8 cellular contexts compared by ENCODE assay signal in genomic region chr3:122572940-122573412, GRCh38. TPM values are rescaled to one million over a fixed set of nuclear protein-coding genes. Genes with fewer than 3 reads are reported as not detected.
DNase-seq lines count a peak whose midpoint lies in the region; ATAC-seq and TF ChIP-seq lines count a peak whose summit lies in the region.

No MANE protein-coding gene starts in this region.

- no peaks in the 10 kb centered on the region for H3K27me3 ChIP-seq in adrenal gland

- H3K4me1 ChIP-seq in adrenal gland (replicated peaks in 1 of 2) (peaks cover 3 to 17% of the 10 kb centered on the region in 2 donors), mesodermal cell (ENCODE audit: control insufficient read depth, insufficient read depth, low read length, poor library complexity, severe bottlenecking) (peaks cover 8% of the 10 kb centered on the region)

- no peak overlapping the region for H3K4me3 ChIP-seq in adrenal gland
- no peak overlapping the region for H3K4me3 ChIP-seq in mesodermal cell (ENCODE audit: extremely low read depth, insufficient read depth, low read length, poor library complexity, severe bottlenecking)

- DNase-seq in NCI-H2196 treated with DMSO at 0.1 percent for 48 hours (lab: John Stamatoyannopoulos, UW; ENCODE audit: unreplicated experiment) = peak; percentile 67
- peak in 6 of 7 donors; percentile 28 to 77 (median 64) for DNase-seq in adrenal gland
- DNase-seq in GOT3 (lab: John Stamatoyannopoulos, UW) = no peak
- DNase-seq in NCI-H1092 treated with DMSO at 0.1 percent for 48 hours (lab: John Stamatoyannopoulos, UW) = no peak

- intact Hi-C loops in adrenal gland (cut with DNase I) = no loop called here

- H3K9me3 ChIP-seq in adrenal gland (replicated peaks in 1 of 3) (no peaks in the 10 kb centered on the region), mesodermal cell (ENCODE audit: control insufficient read depth, low read length) (no peaks in the 10 kb centered on the region)

- peak; percentile 35 for ATAC-seq in GM18868 (IDR thresholded peaks at IDR 0.05; ENCODE audit: unreplicated experiment)
- no peak for ATAC-seq in HG03565 (IDR thresholded peaks at IDR 0.05; ENCODE audit: unreplicated experiment)

- peak in 1 of 2 donors; percentile 37 for TF ChIP-seq POLR2A in adrenal gland (IDR thresholded peaks at IDR 0.05)

- WGBS in adrenal gland, 4 donors = 30 to 39% (median 35%) methylated on average over 3 of the region's 3 CpGs
- WGBS in mesodermal cell (ENCODE audit: insufficient coverage in 2 of 2), 2 experiments = 41 to 64% methylated on average over 2 of the region's 3 CpGs

- TF ChIP-seq CTCF in 22Rv1 (IDR thresholded peaks at IDR 0.05) (no peak), adrenal gland (IDR thresholded peaks at IDR 0.05) (no peak)

- peaks cover 0 to 41% of the 10 kb centered on the region in 2 donors for H3K36me3 ChIP-seq in adrenal gland (replicated peaks in 1 of 2)
- no peaks in the 10 kb centered on the region for H3K36me3 ChIP-seq in mesodermal cell (ENCODE audit: control insufficient read depth, insufficient read depth, low read length)

- H3K27ac ChIP-seq in 22Rv1 (peak overlapping the region; percentile 51), adrenal gland (peak overlapping the region in 3 of 5 donors; percentile 45 to 59 (median 50)), mesodermal cell (ENCODE audit: low read depth, low read length, severe bottlenecking) (peak overlapping the region; percentile 41)

RNA-seq across cellular contexts. Expression of gene PARP15, which starts 4.5 kb away (rescaled TPM):
- total RNA-seq in adrenal gland = 1 to 10 TPM in 5 of 8 donors, under 1 TPM in 3; 0.12 to 2.9 (median 1.4) TPM
- 1 to 10 TPM; 1.0 to 4.3 (median 1.3) TPM for polyA plus RNA-seq in adrenal gland
- not detected for polyA plus RNA-seq in mesodermal cell (2013, experiment 1 of 2)
- not detected for polyA plus RNA-seq in mesodermal cell (2013, experiment 2 of 2)

RNA-seq across cellular contexts. Expression of gene DTX3L, which starts 8.8 kb away (rescaled TPM):
- total RNA-seq in adrenal gland = 10 to 100 TPM; 18.8 to 46.6 (median 31.8) TPM
- polyA plus RNA-seq in adrenal gland = 10 to 100 TPM in 1 of 3 donors, 1 to 10 TPM in 2; 6.0 to 25.4 (median 8.0) TPM
- 1.6 TPM for polyA plus RNA-seq in mesodermal cell (2013, experiment 1 of 2)
- polyA plus RNA-seq in mesodermal cell (2013, experiment 2 of 2) = 1.6 TPM

RNA-seq across cellular contexts. Expression of gene PARP9, which starts 8.9 kb away (rescaled TPM):
- total RNA-seq in adrenal gland = 10 to 100 TPM; 20.8 to 65.9 (median 43.4) TPM
- 10 to 100 TPM; 29.5 to 70.5 (median 32.3) TPM for polyA plus RNA-seq in adrenal gland
- polyA plus RNA-seq in mesodermal cell (2013, experiment 1 of 2) = 1.5 TPM
- 1.3 TPM for polyA plus RNA-seq in mesodermal cell (2013, experiment 2 of 2)

RNA-seq across cellular contexts. Expression of gene KPNA1, which starts 58.2 kb away (rescaled TPM):
- 100 to 1,000 TPM in 1 of 8 donors, 10 to 100 TPM in 7; 29.3 to 164 (median 49.7) TPM for total RNA-seq in adrenal gland
- 100 to 1,000 TPM in 1 of 3 donors, 10 to 100 TPM in 2; 12.1 to 123 (median 14.7) TPM for polyA plus RNA-seq in adrenal gland
- 84.0 TPM for polyA plus RNA-seq in mesodermal cell (2013, experiment 1 of 2)
- 76.6 TPM for polyA plus RNA-seq in mesodermal cell (2013, experiment 2 of 2)

Comparison
In these comparisons a context has a peak if more than half of its experiments do, and no peak if none do; other contexts are left out.
1. DNase-seq: peak in NCI-H2196 treated with DMSO at 0.1 percent for 48 hours (single experiment) and adrenal gland (6 of 7); none in GOT3 (single experiment) and NCI-H1092 treated with DMSO at 0.1 percent for 48 hours (single experiment).
2. Peak in every context shown above with its lines, with median percentiles within 50 percentile points of each other: H3K27ac ChIP-seq.